ENCODE assay signal across 8 cellular contexts in the genomic region with DNA sequence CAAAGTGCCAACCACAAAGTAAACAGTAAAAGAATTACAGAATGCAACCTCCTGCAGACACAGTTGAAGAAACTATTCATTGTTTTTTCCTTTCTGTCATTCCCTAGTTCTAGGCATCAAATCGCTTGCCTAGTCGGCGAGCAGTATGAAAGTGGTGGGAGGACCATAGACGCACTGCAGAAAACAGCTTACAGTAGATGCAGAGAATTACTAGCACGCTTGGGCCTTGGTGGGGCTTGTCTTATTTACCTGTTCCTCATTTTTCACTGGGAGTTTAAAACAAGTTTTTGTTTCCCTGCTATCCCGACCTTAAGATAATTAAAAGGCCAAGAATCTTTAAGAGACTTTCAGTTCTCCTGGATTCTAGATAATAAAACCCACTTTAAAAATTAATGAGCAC. TPM values are rescaled to one million over a fixed set of nuclear protein-coding genes. Genes with fewer than 3 reads are reported as not detected.
DNase-seq lines count a peak whose midpoint lies in the region; ATAC-seq and TF ChIP-seq lines count a peak whose summit lies in the region.

No MANE protein-coding gene starts in this region.

- no peak overlapping the region for H3K27ac Mint-ChIP-seq in activated T-helper 2 cell treated with anti-CD3 and anti-CD28 coated beads, Interferon-gamma antibody, Interleukin-2, Interleukin-4, amounts not matched to agents 10 μg/mL and 5 μg/mL and 100 μg/mL, durations not matched to agents 14 hours and 24 hours and 36 hours
- no peak overlapping the region for H3K27ac Mint-ChIP-seq in mesothelial cell of epicardium

- H3K27me3 ChIP-seq in GM23248 (replicated peaks; ENCODE audit: insufficient read depth) (peaks cover 6% of the 10 kb centered on the region; the same call in 1 of the 2 replicates), H7 (ENCODE audit: control insufficient read depth, insufficient read depth, low read length) (no peaks in the 10 kb centered on the region)

- H3K36me3 ChIP-seq in GM23248 (ENCODE audit: low read depth) (no peaks in the 10 kb centered on the region), H7 (replicated peaks; ENCODE audit: control insufficient read depth, insufficient read depth, low read length) (peaks cover 2% of the 10 kb centered on the region)

- H3K79me2 ChIP-seq in GM23248 (ENCODE audit: insufficient read depth) = peaks cover 42% of the 10 kb centered on the region

- H4K20me1 ChIP-seq in GM23248 (ENCODE audit: insufficient read depth) = no peaks in the 10 kb centered on the region

- peak overlapping the region; percentile 98 for H2AFZ ChIP-seq in GM23248

- peak overlapping the region; percentile 99 for H3K4me3 Mint-ChIP-seq in activated T-helper 2 cell treated with anti-CD3 and anti-CD28 coated beads, Interferon-gamma antibody, Interleukin-2, Interleukin-4, amounts not matched to agents 10 μg/mL and 5 μg/mL and 100 μg/mL, durations not matched to agents 14 hours and 24 hours and 36 hours (ENCODE audit: low read depth)
- H3K4me3 Mint-ChIP-seq in mesothelial cell of epicardium = peak overlapping the region; percentile 98

- H3K4me1 Mint-ChIP-seq in activated T-helper 2 cell treated with anti-CD3 and anti-CD28 coated beads, Interferon-gamma antibody, Interleukin-2, Interleukin-4, amounts not matched to agents 10 μg/mL and 5 μg/mL and 100 μg/mL, durations not matched to agents 14 hours and 24 hours and 36 hours (ENCODE audit: low read depth) = peaks cover 36% of the 10 kb centered on the region
- H3K4me1 Mint-ChIP-seq in mesothelial cell of epicardium = peaks cover 30% of the 10 kb centered on the region

- H3K4me3 ChIP-seq in GM23248 = peak overlapping the region; percentile 99
- no peak overlapping the region for H3K4me3 ChIP-seq in H7 (ENCODE audit: insufficient read depth, low read depth, low read length)

- no peak for ATAC-seq in HG03045 (IDR thresholded peaks at IDR 0.05; ENCODE audit: unreplicated experiment)

- H3K9me3 Mint-ChIP-seq in activated T-helper 2 cell treated with anti-CD3 and anti-CD28 coated beads, Interferon-gamma antibody, Interleukin-2, Interleukin-4, amounts not matched to agents 10 μg/mL and 5 μg/mL and 100 μg/mL, durations not matched to agents 14 hours and 24 hours and 36 hours = no peaks in the 10 kb centered on the region
- no peaks in the 10 kb centered on the region for H3K9me3 Mint-ChIP-seq in mesothelial cell of epicardium

- H3K36me3 Mint-ChIP-seq in activated T-helper 2 cell treated with anti-CD3 and anti-CD28 coated beads, Interferon-gamma antibody, Interleukin-2, Interleukin-4, amounts not matched to agents 10 μg/mL and 5 μg/mL and 100 μg/mL, durations not matched to agents 14 hours and 24 hours and 36 hours (ENCODE audit: low read depth) = peaks cover 15% of the 10 kb centered on the region
- peaks cover 2% of the 10 kb centered on the region for H3K36me3 Mint-ChIP-seq in mesothelial cell of epicardium

- H3K9me2 ChIP-seq in GM23248 (ENCODE audit: insufficient read depth) = no peaks in the 10 kb centered on the region

- DNase-seq in GM23248 (no peak), mesothelial cell of epicardium (ENCODE audit: low spot score in 2 of 2, unreplicated experiment in 2 of 2) (no peak), RKO (ENCODE audit: low spot score) (no peak), H7 (no peak), NCI-H524 treated with DMSO at 0.1 percent for 48 hours (lab: John Stamatoyannopoulos, UW) (no peak)
- DNase-seq in activated T-helper 2 cell treated with anti-CD3 and anti-CD28 coated beads, Interferon-gamma antibody, Interleukin-2, Interleukin-4, amounts not matched to agents 10 μg/mL and 5 μg/mL and 100 μg/mL, durations not matched to agents 14 hours and 24 hours and 36 hours (ENCODE audit: low spot score) = no peak

- peak overlapping the region; percentile 98 for H3K4me2 ChIP-seq in GM23248 (ENCODE audit: unreplicated experiment)

- in situ Hi-C loops in GM23248 (cut with MboI) = loop anchor here (25.0 kb wide), 1 partner anchor 885 kb away; no protein-coding TSS in a partner anchor

- H3K27ac ChIP-seq in 22Rv1 = peak overlapping the region; percentile 70; the same call in 1 of the 2 replicates
- no peak overlapping the region for H3K27ac ChIP-seq in GM23248

- peaks cover 31% of the 10 kb centered on the region for H3K4me1 ChIP-seq in GM23248 (ENCODE audit: insufficient read depth)

- H3K27me3 Mint-ChIP-seq in activated T-helper 2 cell treated with anti-CD3 and anti-CD28 coated beads, Interferon-gamma antibody, Interleukin-2, Interleukin-4, amounts not matched to agents 10 μg/mL and 5 μg/mL and 100 μg/mL, durations not matched to agents 14 hours and 24 hours and 36 hours (ENCODE audit: low read depth) = peaks cover 9% of the 10 kb centered on the region
- peaks cover 24% of the 10 kb centered on the region for H3K27me3 Mint-ChIP-seq in mesothelial cell of epicardium (ENCODE audit: low read depth)

- H3F3A ChIP-seq in GM23248 (ENCODE audit: insufficient read depth) = peaks cover 13% of the 10 kb centered on the region; the same call in 1 of the 2 replicates

- no peak for TF ChIP-seq CTCF in 22Rv1 (IDR thresholded peaks at IDR 0.05)
- TF ChIP-seq CTCF in mesothelial cell of epicardium (IDR thresholded peaks at IDR 0.05; ENCODE audit: unreplicated experiment) = no peak

- no peaks in the 10 kb centered on the region for H3K9me3 ChIP-seq in GM23248 (ENCODE audit: low read depth)

- intact Hi-C loops in activated T-helper 2 cell treated with anti-CD3 and anti-CD28 coated beads, Interferon-gamma antibody, Interleukin-2, Interleukin-4, amounts not matched to agents 10 μg/mL and 5 μg/mL and 100 μg/mL, durations not matched to agents 14 hours and 24 hours and 36 hours (cut with micrococcal nuclease) = loop anchor here (2.0 kb wide), 1 partner anchor 25 kb away; no protein-coding TSS in a partner anchor

- peak overlapping the region; percentile 93 for H3K9ac ChIP-seq in GM23248

- WGBS in GM23248 (ENCODE audit: low coverage in 1 of 2, low lambda C conversion rate in 2 of 2, missing lambda C conversion rate in 2 of 2), 2 experiments = 79 to 82% methylated on average over 6 of the region's 6 CpGs

RNA-seq across cellular contexts. Expression of a gene that starts 0.7 kb away (rescaled TPM):
- 24.3 and 30.2 TPM in 2 replicates for total RNA-seq in GM23248 (2014; rRNA removed; shearing (Covaris generic))
- polyA plus RNA-seq in GM23248 (2016; fragmentation: Nextera tagmentation; extraction: Ambion mirVana) = 33.9 and 34.4 TPM in 2 replicates
- 35.8 TPM in 2 replicates for total RNA-seq in activated T-helper 2 cell treated with anti-CD3 and anti-CD28 coated beads, Interferon-gamma antibody, Interleukin-2, Interleukin-4, amounts not matched to agents 10 μg/mL and 5 μg/mL and 100 μg/mL, durations not matched to agents 14 hours and 24 hours and 36 hours
- 28.4 to 32.8 TPM (median 32.0 TPM) in 3 replicates for total RNA-seq in mesothelial cell of epicardium
- 18.8 and 21.4 TPM in 2 replicates for total RNA-seq in H7 (2014; rRNA removed; shearing (Covaris generic))
